Comparison of ENCODE assay signal across 22 cellular contexts in the genomic region with DNA sequence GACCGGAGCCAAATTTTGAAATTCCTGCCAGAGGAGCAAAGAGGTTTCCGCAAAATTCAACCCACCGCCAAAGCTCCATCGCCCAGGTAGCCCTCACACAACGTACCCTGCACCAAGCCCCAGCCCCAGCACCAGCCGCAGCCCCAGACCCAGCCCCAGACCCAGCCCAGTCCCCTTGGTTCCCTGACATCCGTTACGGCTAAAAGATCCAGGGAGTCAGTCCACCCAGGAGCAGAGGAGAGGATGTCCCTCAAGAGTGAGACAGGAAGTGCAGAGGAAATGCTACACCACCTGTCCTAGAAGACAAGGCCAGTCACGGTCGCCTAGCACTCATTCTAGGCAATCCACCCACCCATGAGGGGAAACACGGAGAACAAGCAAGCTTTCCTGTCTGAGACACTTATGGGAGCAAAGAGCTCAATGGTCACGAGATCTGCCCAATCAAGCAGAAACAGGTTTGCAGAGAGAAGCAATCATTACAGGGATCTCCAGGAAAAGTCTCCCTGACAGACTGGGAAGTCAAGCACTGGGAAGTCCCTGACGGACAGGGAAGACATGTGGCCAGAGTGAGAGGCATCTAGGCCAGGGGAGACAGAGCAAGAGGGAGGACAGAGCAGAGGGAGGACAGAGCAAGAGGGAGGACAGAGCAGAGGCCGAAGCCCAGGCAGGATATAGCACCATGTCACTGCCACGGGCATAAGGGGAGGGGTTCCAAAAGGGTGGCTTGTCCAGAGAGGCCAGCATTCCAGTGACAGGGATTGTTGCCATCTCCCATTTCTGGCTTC. TPM values are rescaled to one million over a fixed set of nuclear protein-coding genes. Genes with fewer than 3 reads are reported as not detected.
"Had no signal": no experiment of that assay in that cellular context is flagged by ENCODE, and none has a peak within 500 bp of the region (broad histone marks: within the 10 kb centered on the region; RNA-seq: fewer than 3 reads in every experiment).

No MANE protein-coding gene starts in this region.

- H3K27ac Mint-ChIP-seq: activated CD4-positive, alpha-beta T cell treated with anti-CD3 and anti-CD28 coated beads, Interleukin-2, amount 10 ng/mL, durations not matched to agents 24 days and 14 days; mesothelial cell of epicardium; stimulated activated naive B cell treated with anti-CD40 and anti-IgM and Interleukin-4, amounts not matched to agents 10 μg/mL and 1 μg/mL and 100 μg/mL, for 72 hours; T-helper 2 cell treated with Interferon-gamma antibody and Interleukin-4, amounts not matched to agents 5 μg/mL and 100 μg/mL, for 36 hours had no signal

- H3K27ac ChIP-seq: body of pancreas, colonic mucosa, lower lobe of right lung, parathyroid adenoma, SJSA1, transverse colon had no signal

- H3K27me3 ChIP-seq: body of pancreas, colonic mucosa, SJSA1, transverse colon had no signal

- H3K4me1 ChIP-seq: body of pancreas, colonic mucosa, lower lobe of right lung, parathyroid adenoma, SJSA1, transverse colon had no signal

- H3K4me1 Mint-ChIP-seq: activated CD4-positive, alpha-beta T cell treated with anti-CD3 and anti-CD28 coated beads, Interleukin-2, amount 10 ng/mL, durations not matched to agents 24 days and 14 days; mesothelial cell of epicardium; stimulated activated naive B cell treated with anti-CD40 and anti-IgM and Interleukin-4, amounts not matched to agents 10 μg/mL and 1 μg/mL and 100 μg/mL, for 72 hours had no signal

- H2AFZ ChIP-seq: parathyroid adenoma had no signal

- H3K9ac ChIP-seq: parathyroid adenoma had no signal

- DNase-seq: activated CD4-positive, alpha-beta T cell treated with anti-CD3 and anti-CD28 coated beads, Interleukin-2, amount 10 ng/mL, durations not matched to agents 24 days and 14 days; activated CD4-positive, CD25-positive, alpha-beta regulatory T cell; activated gamma-delta T cell; central memory CD4-positive, alpha-beta T cell; colonic mucosa; foreskin melanocyte; lower lobe of right lung; stimulated activated CD4-positive, alpha-beta T cell treated with anti-CD3 and anti-CD28 coated beads, Interleukin-2, amount 100 ng/mL, for 48 hours; stimulated activated naive B cell treated with anti-CD40 and anti-IgM and Interleukin-4, amounts not matched to agents 10 μg/mL and 1 μg/mL and 100 μg/mL, for 72 hours; SW 1271; transverse colon had no signal

- ATAC-seq: activated naive CD4-positive, alpha-beta T cell treated with anti-CD3 and anti-CD28 coated beads, Interleukin-2, amount 50 U/mL, for 72 hours; body of pancreas; stimulated activated naive B cell treated with anti-CD40 and anti-IgM and Interleukin-4, amounts not matched to agents 10 μg/mL and 1 μg/mL and 100 μg/mL, for 72 hours had no signal

- H3K4me3 ChIP-seq: body of pancreas, colonic mucosa, lower lobe of right lung, SJSA1, transverse colon had no signal

- H3K79me2 ChIP-seq: parathyroid adenoma had no signal

- H3K27me3 Mint-ChIP-seq: activated CD4-positive, alpha-beta T cell treated with anti-CD3 and anti-CD28 coated beads, Interleukin-2, amount 10 ng/mL, durations not matched to agents 24 days and 14 days had no signal

- H3K9me3 ChIP-seq: body of pancreas, colonic mucosa, lower lobe of right lung, SJSA1, transverse colon had no signal

- H3K4me3 Mint-ChIP-seq: activated CD4-positive, alpha-beta T cell treated with anti-CD3 and anti-CD28 coated beads, Interleukin-2, amount 10 ng/mL, durations not matched to agents 24 days and 14 days; mesothelial cell of epicardium; stimulated activated naive B cell treated with anti-CD40 and anti-IgM and Interleukin-4, amounts not matched to agents 10 μg/mL and 1 μg/mL and 100 μg/mL, for 72 hours; T-helper 2 cell treated with Interferon-gamma antibody and Interleukin-4, amounts not matched to agents 5 μg/mL and 100 μg/mL, for 36 hours had no signal

- H3K36me3 Mint-ChIP-seq: stimulated activated naive B cell treated with anti-CD40 and anti-IgM and Interleukin-4, amounts not matched to agents 10 μg/mL and 1 μg/mL and 100 μg/mL, for 72 hours had no signal

- FAIRE-seq: endothelial cell of umbilical vein had no signal

- H3K36me3 ChIP-seq: colonic mucosa, lower lobe of right lung, SJSA1, transverse colon had no signal

RNA-seq across cellular contexts. Expression of a gene that starts 15.0 kb away (rescaled TPM):
- total RNA-seq: activated CD4-positive, alpha-beta T cell treated with anti-CD3 and anti-CD28 coated beads, Interleukin-2, amount 10 ng/mL, durations not matched to agents 24 days and 14 days; activated naive CD4-positive, alpha-beta T cell treated with anti-CD3 and anti-CD28 coated beads, Interleukin-2, amount 50 U/mL, for 72 hours; body of pancreas; colonic mucosa; endothelial cell of umbilical vein; fibroblast of lung; lower lobe of right lung; mesothelial cell of epicardium; myocyte; renal cortical epithelial cell; SJSA1; subcutaneous adipose tissue; transverse colon had no signal
- polyA plus RNA-seq: endothelial cell of umbilical vein, fibroblast of lung had no signal
